ENCODE assay signal across 8 cellular contexts in the genomic region with DNA sequence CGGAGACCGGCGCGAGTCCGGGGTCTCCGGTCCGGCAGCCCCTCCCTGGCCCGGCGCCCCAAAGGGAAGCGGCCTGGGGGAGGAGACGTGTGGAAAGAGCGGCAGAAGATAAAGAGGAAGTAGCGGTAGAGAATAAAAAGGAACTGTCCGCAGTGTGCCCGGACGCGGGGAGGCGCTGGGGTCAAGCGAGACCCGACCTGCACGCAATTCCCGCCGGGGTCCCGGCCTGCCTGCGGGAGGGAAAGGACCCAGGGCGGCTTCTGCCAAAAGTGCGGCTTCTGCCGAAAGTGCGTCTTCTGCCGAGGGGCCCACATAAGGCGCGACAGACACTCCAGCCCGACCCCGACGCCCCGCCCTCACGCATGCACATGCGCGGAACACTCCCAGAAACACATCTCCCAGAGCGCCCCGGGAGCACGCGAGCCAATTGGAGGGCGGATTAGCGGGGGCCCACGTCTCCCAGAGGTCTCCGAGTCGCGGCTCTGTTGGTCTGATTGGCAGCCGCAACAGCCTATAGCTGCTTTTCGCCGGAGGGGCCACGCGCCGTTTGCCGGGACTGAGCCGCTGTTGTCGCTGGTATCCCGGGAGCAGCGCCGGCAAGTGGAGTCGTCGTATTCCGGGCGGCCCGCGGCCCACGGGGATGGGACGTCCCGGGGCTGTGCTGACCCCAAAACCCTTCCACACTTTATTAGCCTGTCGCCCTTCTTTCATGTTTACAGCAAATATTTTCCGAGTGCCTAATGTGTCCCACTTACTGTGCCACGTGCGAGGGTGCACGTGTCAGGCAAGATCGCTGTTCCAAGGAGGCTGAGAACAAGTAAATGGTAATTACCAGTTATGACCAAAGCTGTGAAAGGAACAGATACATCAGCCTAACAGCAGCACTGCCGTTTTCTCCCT. TPM values are rescaled to one million over a fixed set of nuclear protein-coding genes. Genes with fewer than 3 reads are reported as not detected.
DNase-seq lines count a peak whose midpoint lies in the region; ATAC-seq and TF ChIP-seq lines count a peak whose summit lies in the region.

No MANE protein-coding gene starts in this region.

- H3K36me3 Mint-ChIP-seq in activated naive CD4-positive, alpha-beta T cell treated with anti-CD3 and anti-CD28 coated beads, Interleukin-2, amount 50 U/mL, for 72 hours, result peaks cover 17 to 21% of the 10 kb centered on the region in 2 donors
- H3K36me3 Mint-ChIP-seq in glutamatergic neuron (ENCODE audit: unreplicated experiment), result peaks cover 3% of the 10 kb centered on the region
- H3K36me3 Mint-ChIP-seq in osteocyte (ENCODE audit: unreplicated experiment), result peaks cover 3% of the 10 kb centered on the region

- H3K36me3 ChIP-seq in SK-N-MC (ENCODE audit: insufficient read depth, low read length) (no peaks in the 10 kb centered on the region), thyroid gland (peaks cover 0 to 6% of the 10 kb centered on the region in 2 donors)

- peaks cover 4 to 11% of the 10 kb centered on the region in 2 donors for H3K9me3 Mint-ChIP-seq in activated naive CD4-positive, alpha-beta T cell treated with anti-CD3 and anti-CD28 coated beads, Interleukin-2, amount 50 U/mL, for 72 hours
- H3K9me3 Mint-ChIP-seq in glutamatergic neuron (ENCODE audit: unreplicated experiment), result peaks cover 9% of the 10 kb centered on the region
- no peaks in the 10 kb centered on the region for H3K9me3 Mint-ChIP-seq in osteocyte (ENCODE audit: unreplicated experiment)

- WGBS in thyroid gland, 2 donors, result 2 to 6% methylated on average over 31 to 34 of the region's 77 CpGs

- intact Hi-C loops in thyroid gland (cut with DNase I), result no loop called here

- H3K27ac Mint-ChIP-seq in activated naive CD4-positive, alpha-beta T cell treated with anti-CD3 and anti-CD28 coated beads, Interleukin-2, amount 50 U/mL, for 72 hours, result peak overlapping the region; percentile 63 to 98
- peak overlapping the region; percentile 73 for H3K27ac Mint-ChIP-seq in glutamatergic neuron (ENCODE audit: unreplicated experiment)
- peak overlapping the region; percentile 87 for H3K27ac Mint-ChIP-seq in osteocyte (ENCODE audit: unreplicated experiment)

- no peaks in the 10 kb centered on the region; the same call in 1 of the 2 replicates for H3K9me3 ChIP-seq in SK-N-MC (ENCODE audit: low read depth, low read length)
- H3K9me3 ChIP-seq in thyroid gland, result no peaks in the 10 kb centered on the region

- no peak for TF ChIP-seq CTCF in NB4 (IDR thresholded peaks at IDR 0.05; ENCODE audit: low read depth, low read length)
- no peak for TF ChIP-seq CTCF in glutamatergic neuron (IDR thresholded peaks at IDR 0.05; ENCODE audit: partially characterized antibody, unreplicated experiment)
- peak; percentile 49 for TF ChIP-seq CTCF in osteocyte (IDR thresholded peaks at IDR 0.05)
- peak in 3 of 6 experiments; percentile 25 to 43 (median 26) for TF ChIP-seq CTCF in thyroid gland (IDR thresholded peaks at IDR 0.05)

- DNase-seq in NB4 (ENCODE audit: low read depth) (peak; percentile 99), SK-N-MC (ENCODE audit: low read depth, low spot score) (peak; percentile 76), glutamatergic neuron (peak; percentile 97), osteocyte (ENCODE audit: extremely low spot score, unreplicated experiment) (peak; percentile 99), thyroid gland (peak; percentile 98)
- DNase-seq in activated naive CD4-positive, alpha-beta T cell treated with anti-CD3 and anti-CD28 coated beads, Interleukin-2, amount 50 U/mL, for 72 hours (ENCODE audit: low spot score in 2 of 2), result peak; percentile 96 to 97

- H3K4me3 ChIP-seq in GM08714 (ENCODE audit: low read length) (peak overlapping the region; percentile 75), NB4 (ENCODE audit: low read depth, low read length) (peak overlapping the region; percentile 83), SK-N-MC (peak overlapping the region; percentile 80), thyroid gland (replicated peaks in 1 of 3) (peak overlapping the region; percentile 33 to 94 (median 58))

- peak overlapping the region; percentile 91 for H3K4me3 Mint-ChIP-seq in glutamatergic neuron (ENCODE audit: unreplicated experiment)
- peak overlapping the region; percentile 89 for H3K4me3 Mint-ChIP-seq in osteocyte (ENCODE audit: unreplicated experiment)

- H3K27me3 Mint-ChIP-seq in glutamatergic neuron (ENCODE audit: unreplicated experiment) (peaks cover 5% of the 10 kb centered on the region), osteocyte (ENCODE audit: unreplicated experiment) (no peaks in the 10 kb centered on the region)

- ATAC-seq in HG02571 (IDR thresholded peaks at IDR 0.05; ENCODE audit: unreplicated experiment), result peak; percentile 83
- ATAC-seq in activated naive CD4-positive, alpha-beta T cell treated with anti-CD3 and anti-CD28 coated beads, Interleukin-2, amount 50 U/mL, for 72 hours, result peak; percentile 82 to 87

- H3K27ac ChIP-seq in SK-N-MC, result peak overlapping the region; percentile 91
- peak overlapping the region; percentile 91 to 93 (median 92) for H3K27ac ChIP-seq in thyroid gland

- TF ChIP-seq POLR2A in NB4 (IDR thresholded peaks at IDR 0.05; ENCODE audit: extremely low read depth, insufficient read length) (peak; percentile 63), thyroid gland (IDR thresholded peaks at IDR 0.05) (peak in 1 of 2 donors; percentile 83)

- no peaks in the 10 kb centered on the region for H3K27me3 ChIP-seq in thyroid gland

- H3K9ac ChIP-seq in SK-N-MC (ENCODE audit: insufficient read length), result peak overlapping the region; percentile 88

- H3K4me1 Mint-ChIP-seq in glutamatergic neuron (ENCODE audit: low read depth, unreplicated experiment) (peaks cover 4% of the 10 kb centered on the region), osteocyte (ENCODE audit: unreplicated experiment) (peaks cover 19% of the 10 kb centered on the region)

- H3K4me1 ChIP-seq in thyroid gland, result peaks cover 0 to 10% of the 10 kb centered on the region in 2 donors

RNA-seq across cellular contexts. Expression of a gene that starts 8.0 kb away (rescaled TPM):
- under 1 TPM in 1 of 2 donors, not detected in 1; 0.16 TPM for total RNA-seq in activated naive CD4-positive, alpha-beta T cell treated with anti-CD3 and anti-CD28 coated beads, Interleukin-2, amount 50 U/mL, for 72 hours
- total RNA-seq in glutamatergic neuron (ENCODE audit: unreplicated experiment) (not detected), osteocyte (not detected in 2 replicates), thyroid gland (1 to 10 TPM in 1 of 4 donors, under 1 TPM in 3; 0.22 to 2.2 (median 0.54) TPM)

RNA-seq across cellular contexts. Expression of a gene that starts 18.9 kb away (rescaled TPM):
- 10 to 100 TPM; 16.2 to 20.6 TPM for total RNA-seq in activated naive CD4-positive, alpha-beta T cell treated with anti-CD3 and anti-CD28 coated beads, Interleukin-2, amount 50 U/mL, for 72 hours
- total RNA-seq in glutamatergic neuron (ENCODE audit: unreplicated experiment) (33.1 TPM), osteocyte (30.4 and 33.2 TPM in 2 replicates), thyroid gland (10 to 100 TPM; 44.6 to 62.2 (median 60.6) TPM)

RNA-seq across cellular contexts. Expression of a gene that starts 29.4 kb away (rescaled TPM):
- 10 to 100 TPM in 1 of 2 donors, 1 to 10 TPM in 1; 9.2 to 19.3 TPM for total RNA-seq in activated naive CD4-positive, alpha-beta T cell treated with anti-CD3 and anti-CD28 coated beads, Interleukin-2, amount 50 U/mL, for 72 hours
- total RNA-seq in glutamatergic neuron (ENCODE audit: unreplicated experiment), result 12.2 TPM
- 9.0 and 9.1 TPM in 2 replicates for total RNA-seq in osteocyte
- 10 to 100 TPM in 2 of 4 donors, 1 to 10 TPM in 2; 6.4 to 10.8 (median 9.4) TPM for total RNA-seq in thyroid gland

RNA-seq across cellular contexts. Expression of a gene that starts 40.8 kb away (rescaled TPM):
- 1 to 10 TPM; 5.4 to 5.9 TPM for total RNA-seq in activated naive CD4-positive, alpha-beta T cell treated with anti-CD3 and anti-CD28 coated beads, Interleukin-2, amount 50 U/mL, for 72 hours
- 8.6 TPM for total RNA-seq in glutamatergic neuron (ENCODE audit: unreplicated experiment)
- 8.2 and 10.0 TPM in 2 replicates for total RNA-seq in osteocyte
- 10 to 100 TPM in 3 of 4 donors, 1 to 10 TPM in 1; 8.6 to 16.2 (median 12.7) TPM for total RNA-seq in thyroid gland

RNA-seq across cellular contexts. Expression of a gene that starts 40.9 kb away (rescaled TPM):
- 10 to 100 TPM in 1 of 2 donors, 1 to 10 TPM in 1; 7.4 to 26.0 TPM for total RNA-seq in activated naive CD4-positive, alpha-beta T cell treated with anti-CD3 and anti-CD28 coated beads, Interleukin-2, amount 50 U/mL, for 72 hours
- 62.4 TPM for total RNA-seq in glutamatergic neuron (ENCODE audit: unreplicated experiment)
- 24.2 and 26.2 TPM in 2 replicates for total RNA-seq in osteocyte
- total RNA-seq in thyroid gland, result 10 to 100 TPM; 36.5 to 61.5 (median 45.7) TPM

Comparison
In these comparisons a context has a peak if more than half of its experiments do, and no peak if none do; other contexts are left out.
1. Peak in every context shown above with its lines: DNase-seq, ATAC-seq, H3K4me3 ChIP-seq and H3K27ac ChIP-seq.